ENCODE assay signal across 14 cellular contexts in the genomic region with DNA sequence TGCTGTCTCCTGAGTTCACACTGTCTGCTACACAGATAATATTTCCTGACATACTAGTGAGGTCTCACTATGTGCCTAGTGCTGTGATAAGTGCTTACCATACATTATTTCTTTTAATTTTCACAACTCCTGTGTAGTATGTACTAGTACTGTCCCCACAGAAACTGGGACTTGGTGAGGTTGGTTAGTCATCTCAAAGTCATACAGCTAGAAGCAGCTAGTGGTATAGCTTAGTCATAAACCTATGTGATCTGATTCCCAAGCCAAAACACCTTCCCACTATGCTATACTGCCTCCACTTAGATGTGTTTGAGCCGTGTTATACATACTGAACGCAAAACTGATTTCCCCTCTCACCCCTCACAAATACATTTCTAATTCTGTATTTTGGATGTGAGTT. TPM values are rescaled to one million over a fixed set of nuclear protein-coding genes. Genes with fewer than 3 reads are reported as not detected.
DNase-seq lines count a peak whose midpoint lies in the region; ATAC-seq and TF ChIP-seq lines count a peak whose summit lies in the region.
"Had no signal": no experiment of that assay in that cellular context is flagged by ENCODE, and none has a peak within 500 bp of the region (broad histone marks: within the 10 kb centered on the region; RNA-seq: fewer than 3 reads in every experiment).

No MANE protein-coding gene starts in this region.

- no peaks in the 10 kb centered on the region for H3K9me3 Mint-ChIP-seq in activated B cell treated with CpG ODN at 0.5 μM for 24 hours
- H3K9me3 Mint-ChIP-seq in activated T-helper 1 cell treated with anti-CD3 and anti-CD28 coated beads, Interleukin-12 subunit alpha, Interleukin-12 subunit beta, Interleukin-2, Interleukin-4 antibody, amounts not matched to agents 30 ng/mL and 10 ng/mL and 1 ng/mL, durations not matched to agents 14 hours and 24 hours and 36 hours: no peaks in the 10 kb centered on the region
- H3K9me3 Mint-ChIP-seq: GM23338, IgD-negative memory B cell had no signal

- H3K4me1 Mint-ChIP-seq in activated B cell treated with CpG ODN at 0.5 μM for 24 hours: peaks cover 44% of the 10 kb centered on the region
- H3K4me1 Mint-ChIP-seq in activated T-helper 1 cell treated with anti-CD3 and anti-CD28 coated beads, Interleukin-12 subunit alpha, Interleukin-12 subunit beta, Interleukin-2, Interleukin-4 antibody, amounts not matched to agents 30 ng/mL and 10 ng/mL and 1 ng/mL, durations not matched to agents 14 hours and 24 hours and 36 hours (ENCODE audit: low read depth): peaks cover 46% of the 10 kb centered on the region

- CTCF ChIA-PET in activated B cell treated with CpG ODN at 0.5 μM for 24 hours (lab: Charles Lee): no interaction called here

- no peaks in the 10 kb centered on the region for H3K27me3 Mint-ChIP-seq in activated B cell treated with CpG ODN at 0.5 μM for 24 hours
- H3K27me3 Mint-ChIP-seq in activated T-helper 1 cell treated with anti-CD3 and anti-CD28 coated beads, Interleukin-12 subunit alpha, Interleukin-12 subunit beta, Interleukin-2, Interleukin-4 antibody, amounts not matched to agents 30 ng/mL and 10 ng/mL and 1 ng/mL, durations not matched to agents 14 hours and 24 hours and 36 hours (ENCODE audit: insufficient read depth): no peaks in the 10 kb centered on the region
- H3K27me3 Mint-ChIP-seq: IgD-negative memory B cell had no signal

- POLR2A ChIA-PET in activated B cell treated with CpG ODN at 0.5 μM for 24 hours (lab: Charles Lee): interaction anchor here (1.7 kb wide), 1 partner anchor 10 kb away, joined by 5 read pairs; the partner anchor contains the start of gene MTMR6

- in situ Hi-C loops in G401 (cut with HindIII; ENCODE audit: low sequenced_read_pairs): no loop called here

- H3K27ac Mint-ChIP-seq in activated B cell treated with CpG ODN at 0.5 μM for 24 hours: peak overlapping the region; percentile 25
- H3K27ac Mint-ChIP-seq in activated T-helper 1 cell treated with anti-CD3 and anti-CD28 coated beads, Interleukin-12 subunit alpha, Interleukin-12 subunit beta, Interleukin-2, Interleukin-4 antibody, amounts not matched to agents 30 ng/mL and 10 ng/mL and 1 ng/mL, durations not matched to agents 14 hours and 24 hours and 36 hours: no peak overlapping the region
- H3K27ac Mint-ChIP-seq: GM23338 had no signal

- no peak overlapping the region for H3K4me3 Mint-ChIP-seq in activated B cell treated with CpG ODN at 0.5 μM for 24 hours
- H3K4me3 Mint-ChIP-seq in activated T-helper 1 cell treated with anti-CD3 and anti-CD28 coated beads, Interleukin-12 subunit alpha, Interleukin-12 subunit beta, Interleukin-2, Interleukin-4 antibody, amounts not matched to agents 30 ng/mL and 10 ng/mL and 1 ng/mL, durations not matched to agents 14 hours and 24 hours and 36 hours: no peak overlapping the region
- H3K4me3 Mint-ChIP-seq: GM23338, IgD-negative memory B cell had no signal

- DNase-seq in activated CD4-positive, alpha-beta T cell treated with anti-CD3 and anti-CD28 coated beads for 48 hours: peak; percentile 20
- DNase-seq in activated CD4-positive, alpha-beta T cell treated with anti-CD3 and anti-CD28 coated beads, Interleukin-2, amount 50 U/mL, for 4 hours: no peak
- DNase-seq in HCEC 1CT: peak; percentile 53
- DNase-seq in activated B cell treated with CpG ODN at 0.5 μM for 24 hours: no peak
- DNase-seq in kidney tubule cell (ENCODE audit: low spot score): peak; percentile 50
- DNase-seq in hippocampal formation (lab: John Stamatoyannopoulos, UW): no peak
- no peak for DNase-seq in activated T-helper 1 cell treated with anti-CD3 and anti-CD28 coated beads, Interleukin-12 subunit alpha, Interleukin-12 subunit beta, Interleukin-2, Interleukin-4 antibody, amounts not matched to agents 30 ng/mL and 10 ng/mL and 1 ng/mL, durations not matched to agents 14 hours and 24 hours and 36 hours (ENCODE audit: low spot score)
- DNase-seq in G401 (ENCODE audit: low spot score): no peak
- DNase-seq: cerebellar nuclear complex; mesendoderm; NCI-H146; stimulated activated CD8-positive, alpha-beta memory T cell treated with anti-CD3 and anti-CD28 coated beads, Interleukin-4, amount 100 ng/mL, for 48 hours had no signal

- peaks cover 25% of the 10 kb centered on the region for H3K36me3 Mint-ChIP-seq in activated B cell treated with CpG ODN at 0.5 μM for 24 hours (ENCODE audit: low read depth)
- peaks cover 17% of the 10 kb centered on the region for H3K36me3 Mint-ChIP-seq in activated T-helper 1 cell treated with anti-CD3 and anti-CD28 coated beads, Interleukin-12 subunit alpha, Interleukin-12 subunit beta, Interleukin-2, Interleukin-4 antibody, amounts not matched to agents 30 ng/mL and 10 ng/mL and 1 ng/mL, durations not matched to agents 14 hours and 24 hours and 36 hours (ENCODE audit: low read depth)

- intact Hi-C loops in activated B cell treated with CpG ODN at 0.5 μM for 24 hours (cut with micrococcal nuclease): no loop called here
- intact Hi-C loops in activated T-helper 1 cell treated with anti-CD3 and anti-CD28 coated beads, Interleukin-12 subunit alpha, Interleukin-12 subunit beta, Interleukin-2, Interleukin-4 antibody, amounts not matched to agents 30 ng/mL and 10 ng/mL and 1 ng/mL, durations not matched to agents 14 hours and 24 hours and 36 hours (cut with micrococcal nuclease): loop anchor here (1.0 kb wide), 1 partner anchor 11 kb away; the partner anchor contains the start of gene MTMR6

- ATAC-seq in activated B cell treated with CpG ODN at 0.5 μM for 24 hours (ENCODE audit: low read depth): no peak
- ATAC-seq: GM23338 had no signal

- no peak for TF ChIP-seq CTCF in activated B cell treated with CpG ODN at 0.5 μM for 24 hours (IDR thresholded peaks at IDR 0.05)

RNA-seq across cellular contexts. Expression of gene MTMR6, which starts 10.5 kb away (rescaled TPM):
- total RNA-seq in activated B cell treated with CpG ODN at 0.5 μM for 24 hours: 18.3 and 19.8 TPM in 2 replicates
- 17.0 and 17.9 TPM in 2 replicates for total RNA-seq in activated T-helper 1 cell treated with anti-CD3 and anti-CD28 coated beads, Interleukin-12 subunit alpha, Interleukin-12 subunit beta, Interleukin-2, Interleukin-4 antibody, amounts not matched to agents 30 ng/mL and 10 ng/mL and 1 ng/mL, durations not matched to agents 14 hours and 24 hours and 36 hours
- total RNA-seq in G401 (2014; rRNA removed; shearing (Covaris generic)): 10.0 and 15.0 TPM in 2 replicates

RNA-seq across cellular contexts. Expression of gene NUP58, which starts 24.7 kb away (rescaled TPM):
- 44.8 and 48.4 TPM in 2 replicates for total RNA-seq in activated B cell treated with CpG ODN at 0.5 μM for 24 hours
- total RNA-seq in activated T-helper 1 cell treated with anti-CD3 and anti-CD28 coated beads, Interleukin-12 subunit alpha, Interleukin-12 subunit beta, Interleukin-2, Interleukin-4 antibody, amounts not matched to agents 30 ng/mL and 10 ng/mL and 1 ng/mL, durations not matched to agents 14 hours and 24 hours and 36 hours: 131 and 142 TPM in 2 replicates
- total RNA-seq in G401 (2014; rRNA removed; shearing (Covaris generic)): 56.1 and 82.7 TPM in 2 replicates

Comparison
In these comparisons a context has a peak if more than half of its experiments do, and no peak if none do; other contexts are left out.
1. DNase-seq: peak in activated CD4-positive, alpha-beta T cell treated with anti-CD3 and anti-CD28 coated beads for 48 hours (single experiment), HCEC 1CT (single experiment) and kidney tubule cell (single experiment); none in activated CD4-positive, alpha-beta T cell treated with anti-CD3 and anti-CD28 coated beads, Interleukin-2, amount 50 U/mL, for 4 hours (0 of 2), activated B cell treated with CpG ODN at 0.5 μM for 24 hours (single experiment), hippocampal formation (0 of 2), activated T-helper 1 cell treated with anti-CD3 and anti-CD28 coated beads, Interleukin-12 subunit alpha, Interleukin-12 subunit beta, Interleukin-2, Interleukin-4 antibody, amounts not matched to agents 30 ng/mL and 10 ng/mL and 1 ng/mL, durations not matched to agents 14 hours and 24 hours and 36 hours (single experiment) and G401 (single experiment).